ENCODE assay signal across 9 cellular contexts in genomic region chr6:38234934-38235678, GRCh38.
DNase-seq lines count a peak whose midpoint lies in the region; ATAC-seq and TF ChIP-seq lines count a peak whose summit lies in the region.
"Had no signal": no experiment of that assay in that cellular context is flagged by ENCODE, and none has a peak within 500 bp of the region (broad histone marks: within the 10 kb centered on the region; RNA-seq: fewer than 3 reads in every experiment).

No MANE protein-coding gene starts in this region.

- H3K9me3 ChIP-seq in OCI-LY3 (ENCODE audit: insufficient read depth, low read length) (no peaks in the 10 kb centered on the region), psoas muscle (no peaks in the 10 kb centered on the region), osteoblast (ENCODE audit: low read depth, low read length) (no peaks in the 10 kb centered on the region)

- DNase-seq in psoas muscle (no peak), mesenteric fat pad (ENCODE audit: low spot score) (no peak), COLO829 (ENCODE audit: low spot score) (no peak), osteoblast (ENCODE audit: insufficient read length, low spot score, missing footprints) (no peak)
- DNase-seq: C1 segment of cervical spinal cord had no signal

- H3K4me2 ChIP-seq in OCI-LY3 (ENCODE audit: low read length) (peak overlapping the region; percentile 75), osteoblast (ENCODE audit: insufficient read depth, low read length) (no peak overlapping the region)

- intact Hi-C loops in psoas muscle (cut with DNase I) = no loop called here

- H3K79me2 ChIP-seq in OCI-LY3 (ENCODE audit: low read length) = no peaks in the 10 kb centered on the region
- H3K79me2 ChIP-seq in osteoblast (ENCODE audit: insufficient read depth, low read length) = no peaks in the 10 kb centered on the region

- ATAC-seq in GM18502 (IDR thresholded peaks at IDR 0.05; ENCODE audit: poor library complexity, unreplicated experiment) = peak; percentile 79
- ATAC-seq in GM21360 (IDR thresholded peaks at IDR 0.05; ENCODE audit: unreplicated experiment) = peak; percentile 78
- peak; percentile 39 for ATAC-seq in HG03060 (IDR thresholded peaks at IDR 0.05; ENCODE audit: low read depth, unreplicated experiment)
- ATAC-seq in psoas muscle = no peak

- H3K27ac ChIP-seq in OCI-LY3 (ENCODE audit: low read length) (peak overlapping the region; percentile 86), psoas muscle (no peak overlapping the region), osteoblast (ENCODE audit: low read depth, low read length) (no peak overlapping the region)

- TF ChIP-seq CTCF in OCI-LY3 (IDR thresholded peaks at IDR 0.05; ENCODE audit: low read depth, low read length) (no peak), psoas muscle (IDR thresholded peaks at IDR 0.05) (no peak), osteoblast (IDR thresholded peaks at IDR 0.05; ENCODE audit: extremely low read depth, low read depth, low read length) (no peak)

- H2AFZ ChIP-seq in OCI-LY3 (ENCODE audit: low read depth, low read length) = 0 out of 2 replicates have a peak overlapping the region, but pooled peaks have one; percentile 6
- no peak overlapping the region for H2AFZ ChIP-seq in osteoblast (ENCODE audit: low read length)

- H3K4me1 ChIP-seq in OCI-LY3 (ENCODE audit: low read length) = peaks cover 58% of the 10 kb centered on the region
- H3K4me1 ChIP-seq in psoas muscle = no peaks in the 10 kb centered on the region
- peaks cover 13% of the 10 kb centered on the region for H3K4me1 ChIP-seq in osteoblast (ENCODE audit: insufficient read depth, low read length)

- peak overlapping the region; percentile 40 for H3K9ac ChIP-seq in OCI-LY3 (ENCODE audit: low read length)

- 69 to 74% (median 73%) methylated on average over 4 of the region's 4 CpGs for WGBS in psoas muscle, 3 donors

- H3K27me3 ChIP-seq in OCI-LY3 (ENCODE audit: low read depth, low read length) (no peaks in the 10 kb centered on the region), psoas muscle (ENCODE audit: insufficient read depth in 3 of 3, low read length in 2 of 3) (no peaks in the 10 kb centered on the region), osteoblast (ENCODE audit: insufficient read depth, low read length) (no peaks in the 10 kb centered on the region)

- H3K4me3 ChIP-seq in OCI-LY3 (ENCODE audit: low read length) (peak overlapping the region; percentile 37), psoas muscle (no peak overlapping the region), osteoblast (ENCODE audit: insufficient read depth, low read length) (no peak overlapping the region)

- H4K20me1 ChIP-seq in OCI-LY3 (ENCODE audit: insufficient read depth, low read length) = no peaks in the 10 kb centered on the region
- H4K20me1 ChIP-seq in osteoblast (ENCODE audit: insufficient read depth, low read length) = peaks cover 2% of the 10 kb centered on the region

- no peaks in the 10 kb centered on the region for H3K36me3 ChIP-seq in OCI-LY3 (replicated peaks; ENCODE audit: low read depth, low read length)
- H3K36me3 ChIP-seq in psoas muscle (ENCODE audit: insufficient read depth in 1 of 2, low read depth in 1 of 2) = no peaks in the 10 kb centered on the region
- H3K36me3 ChIP-seq in osteoblast (ENCODE audit: insufficient read depth, low read length) = no peaks in the 10 kb centered on the region

Comparison
In these comparisons a context has a peak if more than half of its experiments do, and no peak if none do; other contexts are left out.
1. ATAC-seq: peak in GM18502 (single experiment), GM21360 (single experiment) and HG03060 (single experiment); none in psoas muscle (0 of 4).